Comparison of ENCODE assay signal across 11 cellular contexts in the genomic region with DNA sequence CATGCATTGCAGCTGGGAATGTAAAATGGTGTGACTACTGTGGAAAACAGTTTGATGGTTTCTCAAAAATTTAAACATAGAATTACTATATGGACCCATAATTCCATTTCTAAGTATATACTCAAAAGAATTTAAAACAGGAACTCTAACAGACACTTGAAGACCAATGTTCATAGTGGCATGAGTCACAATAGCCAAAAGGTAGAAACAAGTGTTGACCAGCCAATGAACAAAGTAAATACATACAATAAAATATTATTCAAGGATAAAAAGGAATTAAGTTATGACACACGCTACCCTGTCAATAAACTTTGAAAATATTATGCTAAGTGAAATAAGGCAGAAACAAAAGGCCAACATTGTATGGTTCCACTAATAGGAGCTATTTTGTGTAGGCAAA.
"Had no signal": no experiment of that assay in that cellular context is flagged by ENCODE, and none has a peak within 500 bp of the region (broad histone marks: within the 10 kb centered on the region; RNA-seq: fewer than 3 reads in every experiment).

No MANE protein-coding gene starts in this region.

- DNase-seq: GM23248, GOT3, H7, H9, HCEC 1CT, HFFc6 had no signal

- H3K9ac ChIP-seq: GM23248 had no signal

- H2AFZ ChIP-seq: GM23248, GM23338 had no signal

- H3K36me3 ChIP-seq: HAP-1 had no signal

- H3K9me3 ChIP-seq: HAP-1 had no signal

- ATAC-seq: HCT116 had no signal

- FAIRE-seq: H1, H54 had no signal

- H3K4me3 ChIP-seq: GM23248, GM23338, HAP-1 had no signal

- H3K4me2 ChIP-seq: GM23338 had no signal

- H3K27ac ChIP-seq: GM23248 had no signal
